In the genomic region with DNA sequence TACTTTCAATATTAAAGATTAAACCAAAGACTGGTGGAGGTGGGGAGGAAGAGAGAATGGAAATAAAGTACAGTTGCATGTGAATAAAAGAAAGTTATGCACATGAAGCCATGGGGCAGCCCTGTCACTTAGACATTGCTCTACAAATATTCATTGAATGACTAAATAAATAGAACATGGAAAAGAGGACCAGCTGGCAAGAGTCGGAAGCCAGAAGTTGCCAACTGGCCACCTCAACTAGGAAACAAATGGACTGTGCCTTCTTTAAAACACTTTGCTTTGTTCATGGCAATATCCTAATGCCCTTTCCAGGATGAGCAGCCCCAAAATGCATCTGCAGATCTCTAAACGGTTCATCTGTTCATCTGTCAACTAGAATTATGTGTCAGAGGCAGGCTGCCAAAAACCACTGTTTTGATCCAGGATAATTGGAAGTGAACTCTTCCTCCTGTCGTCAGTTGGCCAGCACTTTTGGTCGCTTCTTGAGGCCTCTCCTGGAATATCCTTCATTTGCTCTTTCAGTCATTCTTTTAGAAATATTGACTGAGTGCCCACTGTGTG, we compare ENCODE assay signal across 20 cellular contexts.
DNase-seq lines count a peak whose midpoint lies in the region; ATAC-seq and TF ChIP-seq lines count a peak whose summit lies in the region.
"Had no signal": no experiment of that assay in that cellular context is flagged by ENCODE, and none has a peak within 500 bp of the region (broad histone marks: within the 10 kb centered on the region; RNA-seq: fewer than 3 reads in every experiment).

No MANE protein-coding gene starts in this region.

- H2BK120ac ChIP-seq in IMR-90 (ENCODE audit: low read depth, low read length), result no peak overlapping the region

- H4K5ac ChIP-seq in IMR-90 (ENCODE audit: low read depth, low read length), result no peak overlapping the region

- no peak overlapping the region for H4K8ac ChIP-seq in IMR-90 (ENCODE audit: low read depth in 2 of 2, low read length in 2 of 2)

- H2AK9ac ChIP-seq in IMR-90 (replicated peaks; ENCODE audit: low read depth, low read length, poor library complexity), result no peak overlapping the region

- H2BK15ac ChIP-seq in IMR-90 (ENCODE audit: low read depth, low read length), result no peak overlapping the region

- no peak for TF ChIP-seq RAD21 in IMR-90 (IDR thresholded peaks at IDR 0.05; ENCODE audit: low read length)

- DNase-seq in BE2C, result peak; percentile 20
- DNase-seq in IMR-90, result peak; percentile 42
- peak; percentile 55 for DNase-seq in left kidney (ENCODE audit: low read depth, low spot score)
- no peak for DNase-seq in H7
- DNase-seq in MM.1S, result no peak
- DNase-seq in WTC11 (ENCODE audit: low spot score), result no peak
- DNase-seq: activated CD4-positive, alpha-beta T cell treated with anti-CD3 and anti-CD28 coated beads for 48 hours; activated naive CD8-positive, alpha-beta T cell treated with anti-CD3 and anti-CD28 coated beads for 36 hours; activated T-cell treated with anti-CD3 and anti-CD28 coated beads for 4 hours; DMS79 treated with DMSO at 0.1 percent for 48 hours; effector memory CD8-positive, alpha-beta T cell; foreskin keratinocyte; lower lobe of right lung; NCI-H187 treated with DMSO at 0.1 percent for 48 hours; nephron progenitor cell; retina had no signal

- no peak overlapping the region for H3K4me3 Mint-ChIP-seq in WTC11
- H3K4me3 Mint-ChIP-seq: activated naive CD8-positive, alpha-beta T cell treated with anti-CD3 and anti-CD28 coated beads for 36 hours; effector memory CD8-positive, alpha-beta T cell; nephron progenitor cell had no signal

- no peaks in the 10 kb centered on the region for H3K36me3 ChIP-seq in BE2C
- H3K36me3 ChIP-seq in IMR-90 (ENCODE audit: control insufficient read depth, insufficient read depth, low read length), result no peaks in the 10 kb centered on the region
- H3K36me3 ChIP-seq in H7 (replicated peaks; ENCODE audit: control insufficient read depth, insufficient read depth, low read length), result no peaks in the 10 kb centered on the region
- no peaks in the 10 kb centered on the region for H3K36me3 ChIP-seq in MM.1S (replicated peaks; ENCODE audit: insufficient read depth, low read length)
- H3K36me3 ChIP-seq: BLaER1, cardiac muscle cell, lower lobe of right lung had no signal

- no peak overlapping the region for H2BK20ac ChIP-seq in IMR-90 (ENCODE audit: low read depth, low read length)

- CTCF ChIA-PET in IMR-90 (lab: Yijun Ruan, JAX) (interaction anchor here (1.9 kb wide), 1 partner anchor 12 kb away, joined by 4 read pairs; no protein-coding TSS in a partner anchor), WTC11 (lab: Charles Lee) (no interaction called here)

- H3K36me3 Mint-ChIP-seq in WTC11, result no peaks in the 10 kb centered on the region
- H3K36me3 Mint-ChIP-seq: activated naive CD8-positive, alpha-beta T cell treated with anti-CD3 and anti-CD28 coated beads for 36 hours had no signal

- H3K9me2 ChIP-seq in MM.1S (replicated peaks; ENCODE audit: insufficient read depth, low read length), result no peaks in the 10 kb centered on the region

- H3K79me1 ChIP-seq in IMR-90 (ENCODE audit: low read depth in 1 of 2, low read length in 2 of 2), result no peaks in the 10 kb centered on the region

- no peak overlapping the region; the same call in 1 of the 2 replicates for H3K4me2 ChIP-seq in IMR-90 (ENCODE audit: low read depth, low read length)
- H3K4me2 ChIP-seq in MM.1S (ENCODE audit: low read depth, low read length), result no peak overlapping the region
- H3K4me2 ChIP-seq: BLaER1 had no signal

- no peaks in the 10 kb centered on the region; the same call in 1 of the 2 replicates for H3K27me3 Mint-ChIP-seq in WTC11 (ENCODE audit: low read depth)
- H3K27me3 Mint-ChIP-seq: effector memory CD8-positive, alpha-beta T cell had no signal

- no peak for TF ChIP-seq POLR2A in IMR-90 (IDR thresholded peaks at IDR 0.05; ENCODE audit: low read depth, low read length)

- H3K27ac ChIP-seq in IMR-90 (ENCODE audit: insufficient read depth, low read length), result no peak overlapping the region
- no peak overlapping the region for H3K27ac ChIP-seq in MM.1S (ENCODE audit: low read length)
- H3K27ac ChIP-seq: BLaER1, cardiac muscle cell, foreskin keratinocyte, lower lobe of right lung had no signal

- no peak overlapping the region for H3K18ac ChIP-seq in IMR-90 (ENCODE audit: low read depth, low read length)

- H3K9me3 ChIP-seq in BE2C, result no peaks in the 10 kb centered on the region
- no peaks in the 10 kb centered on the region for H3K9me3 ChIP-seq in IMR-90 (ENCODE audit: control insufficient read depth, insufficient read depth, low read length)
- H3K9me3 ChIP-seq in MM.1S (replicated peaks; ENCODE audit: insufficient read depth, low read length), result no peaks in the 10 kb centered on the region
- H3K9me3 ChIP-seq: BLaER1, lower lobe of right lung had no signal

- 30% methylated on average over 2 of the region's 4 CpGs; no CpG with 5 or more reads in 1 of the 2 experiments for WGBS in IMR-90 (ENCODE audit: extremely low coverage in 2 of 2, insufficient read length in 1 of 2), 2 experiments

- H3K9me3 Mint-ChIP-seq in WTC11, result peaks cover 6% of the 10 kb centered on the region
- H3K9me3 Mint-ChIP-seq: effector memory CD8-positive, alpha-beta T cell; nephron progenitor cell had no signal

- intact Hi-C loops in IMR-90 (cut with micrococcal nuclease), result loop anchor here (10.0 kb wide), 2 partner anchors 121 to 211 kb away; a partner anchor contains a TSS

- H3K4me1 Mint-ChIP-seq in WTC11, result peaks cover 26% of the 10 kb centered on the region
- H3K4me1 Mint-ChIP-seq: activated naive CD8-positive, alpha-beta T cell treated with anti-CD3 and anti-CD28 coated beads for 36 hours had no signal

- H3K9ac ChIP-seq in IMR-90 (ENCODE audit: low read depth, low read length) (no peak overlapping the region), MM.1S (ENCODE audit: low read length) (no peak overlapping the region)
- H3K9ac ChIP-seq: BLaER1 had no signal

- no peaks in the 10 kb centered on the region for H3F3A ChIP-seq in MM.1S (ENCODE audit: insufficient read depth, low read length)

- H2AFZ ChIP-seq in IMR-90 (replicated peaks; ENCODE audit: low read length, poor library complexity) (no peak overlapping the region), MM.1S (ENCODE audit: low read length) (no peak overlapping the region)

- H2AK5ac ChIP-seq in IMR-90 (ENCODE audit: low read depth, low read length), result no peak overlapping the region

- BruUV-seq in IMR-90 (replicated peaks; lab: Mats Ljungman, UMichigan), result no TSS peak

- H3K14ac ChIP-seq in IMR-90 (replicated peaks; ENCODE audit: low read depth, low read length), result no peak overlapping the region

- H3K4me3 ChIP-seq in BE2C (ENCODE audit: low read depth, low read length) (no peak overlapping the region), IMR-90 (ENCODE audit: insufficient read depth, low read depth, low read length) (no peak overlapping the region), H7 (ENCODE audit: insufficient read depth, low read depth, low read length) (no peak overlapping the region), MM.1S (ENCODE audit: low read length) (no peak overlapping the region)
- H3K4me3 ChIP-seq: BLaER1, cardiac muscle cell, lower lobe of right lung had no signal

- TF ChIP-seq CTCF in BE2C (IDR thresholded peaks at IDR 0.05; ENCODE audit: low read depth, low read length) (no peak), IMR-90 (conservative IDR thresholded peaks at IDR 0.05; ENCODE audit: low read depth, low read length) (no peak), MM.1S (IDR thresholded peaks at IDR 0.05; ENCODE audit: low read length) (no peak), WTC11 (IDR thresholded peaks at IDR 0.05) (no peak)

- POLR2A ChIA-PET in IMR-90 (lab: Charles Lee; ENCODE audit: unreplicated experiment), result no interaction called here
- POLR2A ChIA-PET in WTC11 (lab: Charles Lee), result no interaction called here

- no peaks in the 10 kb centered on the region for H3K79me2 ChIP-seq in MM.1S (ENCODE audit: low read length)

- no peak overlapping the region for H3K56ac ChIP-seq in IMR-90 (ENCODE audit: extremely low read depth, insufficient read depth, low read length)

- no peak overlapping the region for H4K91ac ChIP-seq in IMR-90 (ENCODE audit: insufficient read depth, low read depth, low read length)

- H2BK5ac ChIP-seq in IMR-90 (ENCODE audit: low read depth, low read length, poor library complexity, severe bottlenecking), result no peak overlapping the region

- H3K4me1 ChIP-seq in BE2C (peaks cover 2% of the 10 kb centered on the region; the same call in 1 of the 2 replicates), IMR-90 (ENCODE audit: control insufficient read depth, insufficient read depth, low read length) (peaks cover 4% of the 10 kb centered on the region; the same call in 1 of the 2 replicates), MM.1S (ENCODE audit: low read length) (no peaks in the 10 kb centered on the region)
- H3K4me1 ChIP-seq: foreskin keratinocyte had no signal

- H4K20me1 ChIP-seq in IMR-90 (ENCODE audit: insufficient read depth, low read length), result no peaks in the 10 kb centered on the region
- H4K20me1 ChIP-seq in MM.1S (ENCODE audit: insufficient read depth, low read length), result no peaks in the 10 kb centered on the region
- H4K20me1 ChIP-seq: BLaER1 had no signal

- ATAC-seq in IMR-90 (ENCODE audit: low read depth) (peak; percentile 33; the same call in 1 of the 2 replicates), SK-N-SH treated with all-trans-retinoic acid at 6 μM for 48 hours (peak; percentile 67), HG02970 (IDR thresholded peaks at IDR 0.05; ENCODE audit: low FRiP score, unreplicated experiment) (no peak), WTC11 (no peak)
- ATAC-seq: effector memory CD8-positive, alpha-beta T cell; foreskin keratinocyte had no signal

- H3K27me3 ChIP-seq in BE2C (no peaks in the 10 kb centered on the region), IMR-90 (ENCODE audit: control insufficient read depth, insufficient read depth, low read length) (peaks cover 2% of the 10 kb centered on the region), H7 (ENCODE audit: control insufficient read depth, insufficient read depth, low read length) (no peaks in the 10 kb centered on the region), MM.1S (replicated peaks; ENCODE audit: insufficient read depth, low read length) (no peaks in the 10 kb centered on the region)
- H3K27me3 ChIP-seq: BLaER1, cardiac muscle cell had no signal

- dilution Hi-C loops in IMR-90 (cut with HindIII; ENCODE audit: low sequenced_read_pairs, unreplicated experiment), result no loop called here

- no peak overlapping the region for H3K23ac ChIP-seq in IMR-90 (ENCODE audit: low read depth, low read length)

- H3K27ac Mint-ChIP-seq in WTC11, result no peak overlapping the region
- H3K27ac Mint-ChIP-seq: activated naive CD8-positive, alpha-beta T cell treated with anti-CD3 and anti-CD28 coated beads for 36 hours; effector memory CD8-positive, alpha-beta T cell; nephron progenitor cell had no signal

- in situ Hi-C loops in IMR-90 (cut with MboI; ENCODE audit: low sequenced_read_pairs), result no loop called here

- no peaks in the 10 kb centered on the region for H3K9me1 ChIP-seq in IMR-90 (ENCODE audit: insufficient read depth, low read length)

- H3K4ac ChIP-seq in IMR-90 (ENCODE audit: low read depth, low read length), result no peak overlapping the region

TF ChIP-seq in IMR-90, 13 proteins besides CTCF, POLR2A, EP300 and RAD21 (continues in another document):
- TF ChIP-seq BHLHE40 (IDR thresholded peaks at IDR 0.05; ENCODE audit: low read depth, low read length), result no peak

TF ChIP-seq in SK-N-SH treated with all-trans-retinoic acid at 6 μM for 48 hours, 23 proteins besides CTCF, POLR2A, EP300 and RAD21 (continues in another document):
- no peak for TF ChIP-seq RARB (CRISPR knock-in tag; IDR thresholded peaks at IDR 0.05)

Comparison
In these comparisons a context has a peak if more than half of its experiments do, and no peak if none do; other contexts are left out.
1. DNase-seq: peak in BE2C (single experiment), IMR-90 (single experiment) and left kidney (single experiment); none in H7 (single experiment), MM.1S (single experiment) and WTC11 (single experiment).
2. ATAC-seq: peak in IMR-90 (single experiment) and SK-N-SH treated with all-trans-retinoic acid at 6 μM for 48 hours (single experiment); none in HG02970 (single experiment) and WTC11 (single experiment).